In genomic region chr17:78999947-79000395, GRCh38 we compare ENCODE assay signal across 18 cellular contexts. TPM values are rescaled to one million over a fixed set of nuclear protein-coding genes. Genes with fewer than 3 reads are reported as not detected.
"Had no signal": no experiment of that assay in that cellular context is flagged by ENCODE, and none has a peak within 500 bp of the region (broad histone marks: within the 10 kb centered on the region; RNA-seq: fewer than 3 reads in every experiment).

No MANE protein-coding gene starts in this region.

- H3K9me3 Mint-ChIP-seq: activated T-helper 2 cell treated with anti-CD3 and anti-CD28 coated beads, Interferon-gamma antibody, Interleukin-2, Interleukin-4, amounts not matched to agents 10 μg/mL and 5 μg/mL and 100 μg/mL, durations not matched to agents 14 hours and 24 hours and 36 hours; mesothelial cell of epicardium; stimulated activated naive CD8-positive, alpha-beta T cell treated with anti-CD3 and anti-CD28 coated beads, Interleukin-15, amount 100 ng/mL, for 72 hours; T-helper 1 cell treated with Interleukin-12 subunit alpha and Interleukin-12 subunit beta and Interleukin-4 antibody, amounts not matched to agents 30 μg/mL and 1 μg/mL, for 36 hours had no signal

- DNase-seq: activated CD4-positive, alpha-beta T cell treated with anti-CD3 and anti-CD28 coated beads for 1 hour; activated naive CD4-positive, alpha-beta T cell treated with Interleukin-2 at 50 U/mL for 16 hours; cerebellar nuclear complex; cortex of kidney; effector CD4-positive, alpha-beta T cell; left cardiac atrium; lower lobe of right lung; stimulated activated CD4-positive, alpha-beta T cell treated with anti-CD3 and anti-CD28 coated beads, Interleukin-2, amount 100 ng/mL, for 48 hours; stimulated activated naive CD8-positive, alpha-beta T cell treated with anti-CD3 and anti-CD28 coated beads, Interleukin-15, amount 100 ng/mL, for 72 hours; upper lobe of left lung; WERI-Rb-1 had no signal

- H3K4me3 Mint-ChIP-seq: mesothelial cell of epicardium; stimulated activated naive CD8-positive, alpha-beta T cell treated with anti-CD3 and anti-CD28 coated beads, Interleukin-15, amount 100 ng/mL, for 72 hours; T-helper 1 cell treated with Interleukin-12 subunit alpha and Interleukin-12 subunit beta and Interleukin-4 antibody, amounts not matched to agents 30 μg/mL and 1 μg/mL, for 36 hours had no signal

- H3K27ac ChIP-seq: esophagus muscularis mucosa, lower lobe of right lung, right atrium auricular region, SJSA1, skin epidermis, WERI-Rb-1 had no signal

- ATAC-seq: left cardiac atrium; lower lobe of right lung; stimulated activated naive CD8-positive, alpha-beta T cell treated with anti-CD3 and anti-CD28 coated beads, Interleukin-15, amount 100 ng/mL, for 72 hours had no signal

- H3K27ac Mint-ChIP-seq: activated T-helper 2 cell treated with anti-CD3 and anti-CD28 coated beads, Interferon-gamma antibody, Interleukin-2, Interleukin-4, amounts not matched to agents 10 μg/mL and 5 μg/mL and 100 μg/mL, durations not matched to agents 14 hours and 24 hours and 36 hours; mesothelial cell of epicardium; T-helper 1 cell treated with Interleukin-12 subunit alpha and Interleukin-12 subunit beta and Interleukin-4 antibody, amounts not matched to agents 30 μg/mL and 1 μg/mL, for 36 hours had no signal

- H3K4me1 Mint-ChIP-seq: mesothelial cell of epicardium had no signal

RNA-seq across cellular contexts. Expression of gene C1QTNF1, which starts 24.0 kb away (rescaled TPM):
- total RNA-seq: activated T-helper 2 cell treated with anti-CD3 and anti-CD28 coated beads, Interferon-gamma antibody, Interleukin-2, Interleukin-4, amounts not matched to agents 10 μg/mL and 5 μg/mL and 100 μg/mL, durations not matched to agents 14 hours and 24 hours and 36 hours had no signal
